ENCODE assay signal across 8 cellular contexts in the genomic region with DNA sequence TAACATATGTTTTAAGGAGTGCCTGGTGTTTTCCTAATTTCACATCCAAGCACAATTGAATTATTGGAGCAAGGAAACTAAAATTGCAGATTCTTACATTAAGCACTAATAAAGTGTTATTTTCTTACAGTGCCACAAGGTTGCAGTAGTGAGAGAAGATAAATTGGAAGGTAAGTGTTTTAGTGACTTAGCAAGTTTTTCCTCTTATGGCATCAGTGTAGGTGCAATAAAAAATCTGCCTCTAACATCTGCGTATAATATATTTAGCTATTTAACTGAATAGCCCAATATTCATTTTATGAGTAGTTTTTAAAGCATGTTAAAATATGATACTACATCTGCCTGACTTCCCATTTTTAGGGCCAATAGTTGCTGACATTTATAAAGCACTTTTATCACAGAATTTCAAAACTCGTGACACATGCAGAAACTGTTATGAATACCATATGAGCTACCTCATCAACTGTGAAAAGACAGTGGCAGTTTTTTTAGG. TPM values are rescaled to one million over a fixed set of nuclear protein-coding genes. Genes with fewer than 3 reads are reported as not detected.
DNase-seq lines count a peak whose midpoint lies in the region; FAIRE-seq and TF ChIP-seq lines count a peak whose summit lies in the region.

No MANE protein-coding gene starts in this region.

- FAIRE-seq in GM12891 (lab: Jason Lieb, UNC) = no peak

- CTCF ChIA-PET in RWPE1 (lab: Yijun Ruan, JAX) = interaction anchor here (0.6 to 1.3 kb wide), 3 partner anchors 115 to 461 kb away, joined by 3 to 6 read pairs (median 3); no protein-coding TSS in a partner anchor

- no peak for TF ChIP-seq POLR2A in GM12891 (IDR thresholded peaks at IDR 0.05; ENCODE audit: low read depth, low read length)

- H3K4me3 ChIP-seq in foreskin fibroblast (ENCODE audit: low read depth in 1 of 2, low read length in 2 of 2) (no peak overlapping the region), retinal pigment epithelial cell (ENCODE audit: low read length) (no peak overlapping the region)

- H3K27ac ChIP-seq in RWPE1 = no peak overlapping the region

- DNase-seq in NCI-H1694 treated with DMSO at 0.1 percent for 48 hours (lab: John Stamatoyannopoulos, UW) (peak; percentile 8), NCI-H1694 (lab: John Stamatoyannopoulos, UW) (no peak), RWPE1 (ENCODE audit: low spot score) (peak; percentile 11), foreskin fibroblast (peak; percentile 20 to 63), retinal pigment epithelial cell (ENCODE audit: low read depth) (peak; percentile 21), nucleus accumbens (lab: John Stamatoyannopoulos, UW) (no peak), KG1 (lab: John Stamatoyannopoulos, UW) (no peak), GM12891 (ENCODE audit: insufficient read length, low spot score) (no peak)

- TF ChIP-seq CTCF in RWPE1 (conservative IDR thresholded peaks at IDR 0.05; ENCODE audit: low read depth) (peak; percentile 54), foreskin fibroblast (IDR thresholded peaks at IDR 0.05; ENCODE audit: low read depth, low read length) (peak; percentile 48), retinal pigment epithelial cell (conservative IDR thresholded peaks at IDR 0.05; ENCODE audit: low read depth, low read length) (peak; percentile 47)

- POLR2A ChIA-PET in RWPE1 (lab: Yijun Ruan, JAX; ENCODE audit: low non-redundant PET) = no interaction called here

TF ChIP-seq in GM12891, 5 proteins besides CTCF, POLR2A, EP300 and RAD21:
- TF ChIP-seq SPI1 (IDR thresholded peaks at IDR 0.05; ENCODE audit: low read depth, low read length) = no peak
- TF ChIP-seq PAX5 (IDR thresholded peaks at IDR 0.05; ENCODE audit: insufficient read depth, low read length, severe bottlenecking) = no peak
- no peak for TF ChIP-seq POLR2AphosphoS5 (IDR thresholded peaks at IDR 0.05; ENCODE audit: low read depth, low read length)
- no peak for TF ChIP-seq TAF1 (IDR thresholded peaks at IDR 0.05; ENCODE audit: low read depth, low read length)
- no peak for TF ChIP-seq POU2F2 (IDR thresholded peaks at IDR 0.05; ENCODE audit: low read depth, low read length)

RNA-seq across cellular contexts. Expression of gene POLD3, which starts 19.0 kb away (rescaled TPM):
- 15.9 TPM for polyA plus RNA-seq in GM12891 (2012; ENCODE audit: low read depth, missing spikeins)

Comparison
In these comparisons a context has a peak if more than half of its experiments do, and no peak if none do; other contexts are left out.
1. DNase-seq: peak in NCI-H1694 treated with DMSO at 0.1 percent for 48 hours (single experiment), RWPE1 (single experiment), foreskin fibroblast (2 of 2) and retinal pigment epithelial cell (single experiment); none in NCI-H1694 (single experiment), nucleus accumbens (0 of 56), KG1 (single experiment) and GM12891 (single experiment).
2. Peak in every context shown above with its lines, with median percentiles within 50 percentile points of each other: CTCF ChIP-seq.